In genomic region chr6:52670502-52671409, GRCh38 we compare ENCODE assay signal across 8 cellular contexts. TPM values are rescaled to one million over a fixed set of nuclear protein-coding genes. Genes with fewer than 3 reads are reported as not detected.
DNase-seq lines count a peak whose midpoint lies in the region; ATAC-seq and TF ChIP-seq lines count a peak whose summit lies in the region.

TMEM14A (plus strand) TSS chr6:52671113; CDS start chr6:52677103, 5,990 bp downstream.

- H3K4me3 ChIP-seq in WERI-Rb-1 (ENCODE audit: low read depth, low read length) (peak within 1 kb of the TSS; percentile 84), breast epithelium (peak within 1 kb of the TSS; percentile 65 to 77 (median 74)), iPS-20b (ENCODE audit: low read length) (peak within 1 kb of the TSS; percentile 88), skin epidermis (peak within 1 kb of the TSS; percentile 41 to 64 (median 54))

- TF ChIP-seq POLR2A in breast epithelium (IDR thresholded peaks at IDR 0.05), result peak; percentile 29

- TF ChIP-seq CTCF in WERI-Rb-1 (IDR thresholded peaks at IDR 0.05; ENCODE audit: low read depth, low read length) (0 out of 2 replicates have a peak, but pooled peaks have one; percentile 17), breast epithelium (IDR thresholded peaks at IDR 0.05) (no peak)

- intact Hi-C loops in breast epithelium (cut with DNase I; ENCODE audit: low total_unique reads), result no loop called here

- peak within 1 kb of the TSS; percentile 79; the same call in 1 of the 2 replicates for H3K9ac ChIP-seq in iPS-20b (ENCODE audit: low read depth, low read length)

- no peaks in the 10 kb centered on the region for H3K9me3 ChIP-seq in WERI-Rb-1 (ENCODE audit: severe bottlenecking)
- H3K9me3 ChIP-seq in breast epithelium, result no peaks in the 10 kb centered on the region
- no peaks in the 10 kb centered on the region for H3K9me3 ChIP-seq in iPS-20b (ENCODE audit: insufficient read depth, low read depth, low read length)

- H3K27me3 ChIP-seq in WERI-Rb-1 (ENCODE audit: insufficient read depth, low read depth, severe bottlenecking) (no peaks in the 10 kb centered on the region), breast epithelium (no peaks in the 10 kb centered on the region), iPS-20b (ENCODE audit: insufficient read depth, low read length) (peaks cover 7% of the 10 kb centered on the region; the same call in 1 of the 2 replicates)

- H3K27ac ChIP-seq in WERI-Rb-1, result peak within 1 kb of the TSS; percentile 62
- H3K27ac ChIP-seq in breast epithelium, result peak within 1 kb of the TSS; percentile 53 to 64
- no peak within 1 kb of the TSS for H3K27ac ChIP-seq in iPS-20b (ENCODE audit: low read length)
- peak within 1 kb of the TSS in 18 of 21 experiments; percentile 14 to 88 (median 60) for H3K27ac ChIP-seq in skin epidermis

- ATAC-seq in GM18907 (IDR thresholded peaks at IDR 0.05; ENCODE audit: unreplicated experiment), result peak; percentile 97
- peak; percentile 98 for ATAC-seq in HG03139 (IDR thresholded peaks at IDR 0.05; ENCODE audit: unreplicated experiment)

- peaks cover 0 to 8% of the 10 kb centered on the region in 2 donors for H3K4me1 ChIP-seq in breast epithelium
- H3K4me1 ChIP-seq in iPS-20b (ENCODE audit: insufficient read depth, low read length), result peaks cover 6% of the 10 kb centered on the region; the same call in 1 of the 2 replicates

- in situ Hi-C loops in ACHN (cut with HindIII; ENCODE audit: low pct_ligation_motif_present, low pct_unique_long_range_greater_than_20kb, low sequenced_read_pairs), result loop anchor here (25.0 kb wide), 1 partner anchor 258 kb away; the partner anchor contains the start of gene EFHC1

- DNase-seq in ACHN (peak; percentile 91), NCI-H2196 treated with DMSO at 0.1 percent for 48 hours (lab: John Stamatoyannopoulos, UW; ENCODE audit: unreplicated experiment) (peak; percentile 82), WERI-Rb-1 (peak; percentile 100), breast epithelium (ENCODE audit: low spot score in 2 of 2) (peak; percentile 84 to 95)

- peaks cover 7% of the 10 kb centered on the region for H3K36me3 ChIP-seq in WERI-Rb-1
- H3K36me3 ChIP-seq in breast epithelium, result no peaks in the 10 kb centered on the region
- peaks cover 14% of the 10 kb centered on the region for H3K36me3 ChIP-seq in iPS-20b (ENCODE audit: insufficient read depth, low read depth, low read length)

RNA-seq across cellular contexts. Expression of gene TMEM14A, which starts in this region (rescaled TPM):
- total RNA-seq in breast epithelium, result 10 to 100 TPM; 16.5 to 33.2 (median 19.7) TPM
